6 cellular contexts compared by ENCODE assay signal in the genomic region with DNA sequence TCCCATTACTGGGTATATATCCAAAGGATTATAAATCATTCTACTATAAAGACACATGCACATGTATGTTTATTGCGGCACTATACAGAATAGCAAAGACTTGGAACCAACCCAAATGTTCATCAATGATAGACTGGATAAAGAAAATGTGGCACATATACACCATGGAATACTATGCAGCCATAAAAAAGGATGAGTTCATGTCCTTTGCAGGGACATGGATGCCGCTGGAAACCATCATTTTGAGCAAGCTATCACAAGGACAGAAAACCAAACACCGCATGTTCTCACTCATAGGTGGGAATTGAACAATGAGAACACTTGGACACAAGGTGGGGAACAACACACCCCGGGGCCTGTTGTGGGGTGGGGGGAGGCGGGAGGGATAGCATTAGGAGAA. TPM values are rescaled to one million over a fixed set of nuclear protein-coding genes. Genes with fewer than 3 reads are reported as not detected.
"Had no signal": no experiment of that assay in that cellular context is flagged by ENCODE, and none has a peak within 500 bp of the region (broad histone marks: within the 10 kb centered on the region; RNA-seq: fewer than 3 reads in every experiment).

No MANE protein-coding gene starts in this region.

RNA-seq across cellular contexts. Expression of gene NEUROD1, which starts 57.0 kb away (rescaled TPM):
- total RNA-seq: GM23248, GM23338, H1, H7, H9, HFFc6 had no signal
- polyA plus RNA-seq: GM23248, GM23338 had no signal
